Comparison of ENCODE assay signal across 8 cellular contexts in genomic region chr20:62640870-62641748, GRCh38. TPM values are rescaled to one million over a fixed set of nuclear protein-coding genes. Genes with fewer than 3 reads are reported as not detected.
A peak's percentile ranks its signal among the peaks of the same experiment; 100 is the strongest.
DNase-seq lines count a peak whose midpoint lies in the region; ATAC-seq and TF ChIP-seq lines count a peak whose summit lies in the region.

No MANE protein-coding gene starts in this region.

- TF ChIP-seq CTCF in RWPE1 (conservative IDR thresholded peaks at IDR 0.05; ENCODE audit: low read depth) (no peak), epithelial cell of proximal tubule (conservative IDR thresholded peaks at IDR 0.05; ENCODE audit: low read depth, low read length) (no peak)

- CTCF ChIA-PET in RWPE1 (lab: Yijun Ruan, JAX), result interaction anchor here (0.6 kb wide), 1 partner anchor 15 kb away, joined by 3 read pairs; no protein-coding TSS in a partner anchor

- H3K4me1 Mint-ChIP-seq in activated T-cell treated with anti-CD3 and anti-CD28 coated beads, Interleukin-2, amount 50 U/mL, for 24 hours (ENCODE audit: low read depth), result peaks cover 29% of the 10 kb centered on the region
- H3K4me1 Mint-ChIP-seq in stimulated activated naive CD8-positive, alpha-beta T cell treated with anti-CD3 and anti-CD28 coated beads, Interleukin-15, amount 100 ng/mL, for 72 hours, result peaks cover 52% of the 10 kb centered on the region

- H3K36me3 Mint-ChIP-seq in activated T-cell treated with anti-CD3 and anti-CD28 coated beads, Interleukin-2, amount 50 U/mL, for 24 hours (ENCODE audit: low read depth), result peaks cover 24% of the 10 kb centered on the region

- H3K4me3 Mint-ChIP-seq in activated T-cell treated with anti-CD3 and anti-CD28 coated beads, Interleukin-2, amount 50 U/mL, for 24 hours, result peak overlapping the region; percentile 76
- peak overlapping the region; percentile 89 to 90 for H3K4me3 Mint-ChIP-seq in stimulated activated naive CD8-positive, alpha-beta T cell treated with anti-CD3 and anti-CD28 coated beads, Interleukin-15, amount 100 ng/mL, for 72 hours

- ATAC-seq in stimulated activated naive CD8-positive, alpha-beta T cell treated with anti-CD3 and anti-CD28 coated beads, Interleukin-15, amount 100 ng/mL, for 72 hours, result no peak
- no peak for ATAC-seq in HG02623 (IDR thresholded peaks at IDR 0.05; ENCODE audit: unreplicated experiment)

- peak overlapping the region; percentile 81 for H3K27ac Mint-ChIP-seq in activated T-cell treated with anti-CD3 and anti-CD28 coated beads, Interleukin-2, amount 50 U/mL, for 24 hours
- H3K27ac Mint-ChIP-seq in stimulated activated naive CD8-positive, alpha-beta T cell treated with anti-CD3 and anti-CD28 coated beads, Interleukin-15, amount 100 ng/mL, for 72 hours, result peak overlapping the region; percentile 73 to 76

- H3K4me3 ChIP-seq in epithelial cell of proximal tubule (ENCODE audit: low read depth, low read length), result peak overlapping the region; percentile 91

- H3K27me3 Mint-ChIP-seq in activated T-cell treated with anti-CD3 and anti-CD28 coated beads, Interleukin-2, amount 50 U/mL, for 24 hours, result peaks cover 2% of the 10 kb centered on the region
- H3K27me3 Mint-ChIP-seq in stimulated activated naive CD8-positive, alpha-beta T cell treated with anti-CD3 and anti-CD28 coated beads, Interleukin-15, amount 100 ng/mL, for 72 hours, result peaks cover 40% of the 10 kb centered on the region

- no peak for DNase-seq in activated T-cell treated with anti-CD3 and anti-CD28 coated beads, Interleukin-2, amount 50 U/mL, for 24 hours
- no peak for DNase-seq in activated T-cell treated with anti-CD3 and anti-CD28 coated beads, Interleukin-2, amount 50 U/mL, for 1 hour
- DNase-seq in RWPE1 (ENCODE audit: low spot score) (no peak), epithelial cell of proximal tubule (ENCODE audit: low read depth) (no peak), foreskin melanocyte (no peak), 8988T (no peak)
- no peak for DNase-seq in stimulated activated naive CD8-positive, alpha-beta T cell treated with anti-CD3 and anti-CD28 coated beads, Interleukin-15, amount 100 ng/mL, for 72 hours

- no peaks in the 10 kb centered on the region for H3K9me3 Mint-ChIP-seq in activated T-cell treated with anti-CD3 and anti-CD28 coated beads, Interleukin-2, amount 50 U/mL, for 24 hours
- no peaks in the 10 kb centered on the region for H3K9me3 Mint-ChIP-seq in stimulated activated naive CD8-positive, alpha-beta T cell treated with anti-CD3 and anti-CD28 coated beads, Interleukin-15, amount 100 ng/mL, for 72 hours

- POLR2A ChIA-PET in RWPE1 (lab: Yijun Ruan, JAX; ENCODE audit: low non-redundant PET), result interaction anchor here (0.6 to 2.5 kb wide), 3 partner anchors 17 to 520 kb away, joined by 3 to 13 read pairs (median 3); no protein-coding TSS in a partner anchor

- peak overlapping the region; percentile 98 for H3K27ac ChIP-seq in RWPE1

RNA-seq across cellular contexts. Expression of gene SLCO4A1, which starts 1.2 kb away (rescaled TPM):
- total RNA-seq in epithelial cell of proximal tubule, result 48.3 and 57.3 TPM in 2 replicates
